ENCODE assay signal across 8 cellular contexts in the genomic region with DNA sequence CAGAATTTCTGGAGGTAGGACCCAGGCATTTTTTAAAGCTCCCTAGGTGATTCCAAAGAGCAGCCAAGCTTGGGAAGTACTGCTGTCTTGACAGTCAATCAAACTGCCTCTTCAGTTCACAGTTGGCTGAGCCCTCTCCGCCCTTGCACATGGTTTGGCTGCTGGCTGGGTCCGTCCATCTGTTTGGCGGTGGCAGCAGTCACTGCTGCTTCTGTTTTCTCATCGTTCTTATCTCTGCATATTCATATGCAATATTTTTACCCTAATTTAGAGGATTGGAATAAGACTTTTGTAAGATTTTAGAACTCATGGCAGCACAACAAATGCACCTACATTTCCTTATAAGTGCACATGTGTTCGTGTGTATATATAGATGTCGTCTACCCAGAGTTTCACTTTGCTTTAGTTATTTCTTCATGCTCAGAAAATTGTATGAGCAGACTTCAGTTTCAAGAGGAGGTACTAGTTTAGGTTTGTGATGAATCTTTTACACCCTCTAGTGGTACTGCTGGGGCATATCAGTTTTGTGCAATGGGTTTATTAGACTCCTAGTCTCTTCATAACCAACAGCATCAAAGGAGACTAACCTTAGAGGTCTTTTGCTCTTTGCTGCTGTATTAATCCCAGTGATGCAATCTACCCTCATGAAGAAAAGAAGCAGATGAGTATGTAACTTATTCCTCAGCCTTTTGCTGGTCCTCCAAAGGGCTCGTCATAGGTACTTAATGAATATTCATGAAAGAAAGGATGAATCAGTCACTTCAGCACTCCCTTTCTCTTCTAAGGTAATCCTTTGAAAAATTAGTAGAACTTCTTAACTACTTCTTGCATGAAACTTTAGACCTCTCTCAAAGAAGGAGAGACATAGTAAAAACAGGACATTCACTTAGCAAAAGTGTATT. TPM values are rescaled to one million over a fixed set of nuclear protein-coding genes. Genes with fewer than 3 reads are reported as not detected.
DNase-seq lines count a peak whose midpoint lies in the region; ATAC-seq and TF ChIP-seq lines count a peak whose summit lies in the region.

No MANE protein-coding gene starts in this region.

- H3F3A ChIP-seq in Loucy (ENCODE audit: low read depth), result no peaks in the 10 kb centered on the region

- peak; percentile 93 for ATAC-seq in upper lobe of right lung

- H3K27me3 ChIP-seq in Loucy (ENCODE audit: insufficient read depth, low read length, poor library complexity, severe bottlenecking), result no peaks in the 10 kb centered on the region
- H3K27me3 ChIP-seq in upper lobe of right lung, result no peaks in the 10 kb centered on the region

- DNase-seq in AG09309 (ENCODE audit: low read depth), result peak; percentile 59
- peak; percentile 84 for DNase-seq in HFFc6
- DNase-seq in RPMI8226, result peak; percentile 77
- DNase-seq in dedifferentiated amniotic fluid mesenchymal stem cell (ENCODE audit: extremely low spot score), result peak; percentile 86
- peak; percentile 58 to 67 for DNase-seq in lung microvascular endothelial cell (ENCODE audit: low read depth in 2 of 2)
- DNase-seq in upper lobe of right lung, result no peak

- H3K9me2 ChIP-seq in Loucy (replicated peaks; ENCODE audit: low read depth, low read length), result no peaks in the 10 kb centered on the region

- H3K9me3 ChIP-seq in Loucy (ENCODE audit: insufficient read depth, low read depth, low read length) (no peaks in the 10 kb centered on the region), upper lobe of right lung (no peaks in the 10 kb centered on the region)

- peak overlapping the region; percentile 88 for H3K4me3 Mint-ChIP-seq in HFFc6

- peaks cover 27% of the 10 kb centered on the region for H3K4me1 Mint-ChIP-seq in HFFc6 (ENCODE audit: low read depth)

- peak overlapping the region; percentile 23 for H3K4me3 ChIP-seq in AG09309 (ENCODE audit: control insufficient read depth, low read depth, low read length)
- peak overlapping the region; percentile 54 for H3K4me3 ChIP-seq in Loucy (ENCODE audit: low read length, poor library complexity, severe bottlenecking)
- H3K4me3 ChIP-seq in upper lobe of right lung, result peak overlapping the region; percentile 28

- peak overlapping the region; percentile 39 for H3K4me2 ChIP-seq in Loucy (ENCODE audit: low read depth, low read length, poor library complexity, severe bottlenecking)

- H3K36me3 Mint-ChIP-seq in HFFc6 (ENCODE audit: low read depth), result no peaks in the 10 kb centered on the region

- H3K4me1 ChIP-seq in Loucy (ENCODE audit: insufficient read depth, low read length, poor library complexity, severe bottlenecking) (no peaks in the 10 kb centered on the region), upper lobe of right lung (no peaks in the 10 kb centered on the region)

- H3K27ac ChIP-seq in upper lobe of right lung, result no peak overlapping the region

- H2AFZ ChIP-seq in Loucy (ENCODE audit: low read length), result peak overlapping the region; percentile 44

- no peaks in the 10 kb centered on the region for H3K36me3 ChIP-seq in Loucy (ENCODE audit: insufficient read depth, low read length)
- no peaks in the 10 kb centered on the region for H3K36me3 ChIP-seq in upper lobe of right lung

- H4K20me1 ChIP-seq in Loucy (ENCODE audit: insufficient read depth, low read length, poor library complexity, severe bottlenecking), result no peaks in the 10 kb centered on the region

- no peaks in the 10 kb centered on the region for H3K27me3 Mint-ChIP-seq in HFFc6 (ENCODE audit: insufficient read depth)

- peak; percentile 75 for TF ChIP-seq CTCF in AG09309 (IDR thresholded peaks at IDR 0.05; ENCODE audit: control insufficient read depth, insufficient read depth, low read depth, low read length, missing control alignments)
- TF ChIP-seq CTCF in GM12872 (IDR thresholded peaks at IDR 0.05; ENCODE audit: insufficient read depth, low read depth, low read length), result peak; percentile 84
- peak; percentile 95 for TF ChIP-seq CTCF in HFFc6 (IDR thresholded peaks at IDR 0.05)
- TF ChIP-seq CTCF in Loucy (conservative IDR thresholded peaks at IDR 0.05; ENCODE audit: low read length), result peak; percentile 88
- peak; percentile 87 for TF ChIP-seq CTCF in upper lobe of right lung (IDR thresholded peaks at IDR 0.05)

- peak overlapping the region; percentile 82 for H3K27ac Mint-ChIP-seq in HFFc6

- intact Hi-C loops in upper lobe of right lung (cut with DNase I), result no loop called here

- H3K79me2 ChIP-seq in Loucy (ENCODE audit: insufficient read depth, low read length), result no peaks in the 10 kb centered on the region

- H3K9me3 Mint-ChIP-seq in HFFc6, result no peaks in the 10 kb centered on the region

- H3K9ac ChIP-seq in Loucy (ENCODE audit: low read depth, low read length, poor library complexity, severe bottlenecking), result no peak overlapping the region

RNA-seq across cellular contexts. Expression of a gene that starts 44.3 kb away (rescaled TPM):
- under 1 TPM in 2 of 6 experiments, not detected in 4; 0.37 to 0.55 TPM for total RNA-seq in HFFc6 (2021; fragmentation: NEBNext Ultra II Directional; extraction: Animal tissue kit (Norgen Biotek cat#: 25700))
- not detected in 2 replicates for total RNA-seq in lung microvascular endothelial cell
- not detected for total RNA-seq in upper lobe of right lung
